8 cellular contexts compared by ENCODE assay signal in the genomic region with DNA sequence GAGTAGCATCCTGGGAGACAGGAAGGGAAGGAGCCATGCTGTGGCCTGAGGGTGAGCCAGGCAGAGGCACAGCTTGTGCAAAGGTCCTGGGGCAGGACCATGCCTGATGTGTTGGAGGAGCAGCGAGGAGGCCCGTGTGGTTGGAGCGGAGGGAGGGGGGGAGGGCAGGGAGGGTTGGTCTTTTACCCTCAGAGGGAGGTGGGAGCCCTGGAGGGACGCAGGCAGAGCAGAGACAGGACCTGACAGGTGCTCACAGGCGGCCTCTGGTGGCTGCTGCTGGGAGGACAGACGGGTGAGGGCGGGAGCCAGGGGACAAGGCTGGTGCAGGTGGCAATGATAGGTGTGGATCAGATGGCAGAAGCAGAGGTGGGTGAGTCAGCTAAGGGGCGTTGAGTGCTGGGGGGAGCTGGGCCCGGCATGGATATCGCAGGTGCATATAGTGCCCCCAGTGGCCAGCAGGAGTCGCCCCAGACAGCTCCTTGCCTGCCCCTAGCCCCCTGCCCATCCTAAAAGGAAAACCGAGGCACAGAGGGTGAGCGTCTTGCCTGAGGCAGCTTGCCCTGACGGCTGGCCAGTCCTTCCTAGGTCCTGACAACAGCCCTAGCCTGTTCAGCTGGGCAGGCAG. TPM values are rescaled to one million over a fixed set of nuclear protein-coding genes. Genes with fewer than 3 reads are reported as not detected.
DNase-seq lines count a peak whose midpoint lies in the region; ATAC-seq and TF ChIP-seq lines count a peak whose summit lies in the region.

No MANE protein-coding gene starts in this region.

- no peaks in the 10 kb centered on the region for H3K36me3 ChIP-seq in H7 (replicated peaks; ENCODE audit: control insufficient read depth, insufficient read depth, low read length)
- no peaks in the 10 kb centered on the region for H3K36me3 ChIP-seq in SJCRH30
- H3K36me3 ChIP-seq in left ventricle myocardium inferior: peaks cover 19% of the 10 kb centered on the region

- H3K9me3 ChIP-seq in SJCRH30 (replicated peaks) (no peaks in the 10 kb centered on the region), left ventricle myocardium inferior (replicated peaks) (no peaks in the 10 kb centered on the region)

- H3K4me3 ChIP-seq in H7 (ENCODE audit: insufficient read depth, low read depth, low read length) (no peak overlapping the region), SJCRH30 (no peak overlapping the region), left ventricle myocardium inferior (no peak overlapping the region)

- DNase-seq in AG08395 (ENCODE audit: low spot score) (peak; percentile 58), H7 (peak; percentile 96), SJCRH30 (peak; percentile 64 to 72), activated gamma-delta T cell treated with Interleukin-2 at 50 U/mL for 16 hours (peak; percentile 69), left ventricle myocardium inferior (peak; percentile 48)
- DNase-seq in stimulated activated CD4-positive, alpha-beta T cell treated with anti-CD3 and anti-CD28 coated beads, Interleukin-15, amount 100 ng/mL, for 1 hour (ENCODE audit: low read depth in 1 of 2, low spot score in 1 of 2): peak; percentile 48 to 71

- TF ChIP-seq CTCF in left ventricle myocardium inferior (IDR thresholded peaks at IDR 0.05; ENCODE audit: borderline replicate concordance): peak; percentile 79

- H3K4me1 ChIP-seq in SJCRH30 (no peaks in the 10 kb centered on the region), left ventricle myocardium inferior (no peaks in the 10 kb centered on the region)

- H3K27me3 ChIP-seq in H7 (ENCODE audit: control insufficient read depth, insufficient read depth, low read length) (no peaks in the 10 kb centered on the region), SJCRH30 (no peaks in the 10 kb centered on the region), left ventricle myocardium inferior (ENCODE audit: low read depth) (no peaks in the 10 kb centered on the region)

- ATAC-seq in HG03565 (IDR thresholded peaks at IDR 0.05; ENCODE audit: unreplicated experiment) (no peak), GM21381 (IDR thresholded peaks at IDR 0.05; ENCODE audit: unreplicated experiment) (no peak)

- intact Hi-C loops in left ventricle myocardium inferior (cut with micrococcal nuclease): no loop called here

- H3K27ac ChIP-seq in SJCRH30 (no peak overlapping the region), left ventricle myocardium inferior (replicated peaks) (no peak overlapping the region)

RNA-seq across cellular contexts. Expression of gene GNA15, which starts 9.8 kb away (rescaled TPM):
- not detected in 2 replicates for total RNA-seq in H7 (2014; rRNA removed; shearing (Covaris generic))
- 0.13 and 0.59 TPM in 2 replicates for total RNA-seq in SJCRH30 (2014; rRNA removed; shearing (Covaris generic))
- total RNA-seq in left ventricle myocardium inferior: 1.2 TPM

RNA-seq across cellular contexts. Expression of gene GNA11, which starts 31.9 kb away (rescaled TPM):
- total RNA-seq in H7 (2014; rRNA removed; shearing (Covaris generic)): 30.0 and 35.0 TPM in 2 replicates
- 35.8 and 40.1 TPM in 2 replicates for total RNA-seq in SJCRH30 (2014; rRNA removed; shearing (Covaris generic))
- total RNA-seq in left ventricle myocardium inferior: 58.1 TPM

RNA-seq across cellular contexts. Expression of gene S1PR4, which starts 52.6 kb away (rescaled TPM):
- not detected in 2 replicates for total RNA-seq in H7 (2014; rRNA removed; shearing (Covaris generic))
- not detected in 2 replicates for total RNA-seq in SJCRH30 (2014; rRNA removed; shearing (Covaris generic))
- total RNA-seq in left ventricle myocardium inferior: 0.60 TPM

RNA-seq across cellular contexts. Expression of gene NCLN, which starts 59.7 kb away (rescaled TPM):
- 68.2 and 82.8 TPM in 2 replicates for total RNA-seq in H7 (2014; rRNA removed; shearing (Covaris generic))
- total RNA-seq in SJCRH30 (2014; rRNA removed; shearing (Covaris generic)): 39.8 and 41.8 TPM in 2 replicates
- 28.3 TPM for total RNA-seq in left ventricle myocardium inferior
